8 cellular contexts compared by ENCODE assay signal in genomic region chr1:218284917-218285635, GRCh38. TPM values are rescaled to one million over a fixed set of nuclear protein-coding genes. Genes with fewer than 3 reads are reported as not detected.
DNase-seq lines count a peak whose midpoint lies in the region; ATAC-seq and TF ChIP-seq lines count a peak whose summit lies in the region.

TSS of gene RRP15 (plus strand) at chr1:218285293. CDS start at chr1:218285317, 24 bp downstream.

- H3K4me3 Mint-ChIP-seq in IgD-negative memory B cell = peak within 1 kb of the TSS; percentile 97 to 99 (median 98)

- H3K27ac ChIP-seq in PC-3 (ENCODE audit: low read length) = peak within 1 kb of the TSS; percentile 45
- peak within 1 kb of the TSS; percentile 58 to 78 for H3K27ac ChIP-seq in mucosa of rectum (ENCODE audit: low read depth in 2 of 2, low read length in 2 of 2)

- peaks cover 50% of the 10 kb centered on the region for H3K79me2 ChIP-seq in PC-3 (ENCODE audit: low read length)

- peaks cover 2% of the 10 kb centered on the region for H3K36me3 Mint-ChIP-seq in IgD-negative memory B cell

- H3K4me3 ChIP-seq in PC-3 (ENCODE audit: low read length) (peak within 1 kb of the TSS; percentile 88), epithelial cell of proximal tubule (ENCODE audit: low read depth, low read length) (peak within 1 kb of the TSS; percentile 90), mucosa of rectum (ENCODE audit: low read length in 2 of 2) (peak within 1 kb of the TSS; percentile 80 to 100)

- peaks cover 32% of the 10 kb centered on the region for H4K20me1 ChIP-seq in PC-3 (ENCODE audit: low read length)

- peak within 1 kb of the TSS; percentile 87 for H3K4me2 ChIP-seq in PC-3 (ENCODE audit: low read length)

- H3K9ac ChIP-seq in PC-3 (ENCODE audit: low read length) (peak within 1 kb of the TSS; percentile 84), mucosa of rectum (ENCODE audit: low read depth in 1 of 2, low read length in 2 of 2) (peak within 1 kb of the TSS; percentile 69 to 81)

- H3K27me3 Mint-ChIP-seq in IgD-negative memory B cell = peaks cover 4% of the 10 kb centered on the region

- 0 out of 2 replicates have a peak, but pooled peaks cover 5% of the 10 kb centered on the region for H3K9me3 ChIP-seq in PC-3 (ENCODE audit: low read length)
- H3K9me3 ChIP-seq in mucosa of rectum (ENCODE audit: control insufficient read depth in 2 of 2, low read length in 2 of 2) = no peaks in the 10 kb centered on the region

- CTCF ChIA-PET in PC-3 (lab: Charles Lee) = interaction anchor here (0.7 to 0.9 kb wide), 3 partner anchors 14 to 114 kb away, joined by 3 to 5 read pairs (median 4); no protein-coding TSS in a partner anchor

- H3K27me3 ChIP-seq in PC-3 (ENCODE audit: low read length) (no peaks in the 10 kb centered on the region), mucosa of rectum (ENCODE audit: control insufficient read depth in 2 of 2, insufficient read depth in 2 of 2, low read length in 2 of 2) (no peaks in the 10 kb centered on the region)

- intact Hi-C loops in PC-3 (cut with micrococcal nuclease) = loop anchor here (1.0 to 2.0 kb wide), 2 partner anchors 76 to 120 kb away; no protein-coding TSS in a partner anchor

- ATAC-seq in GM21576 (IDR thresholded peaks at IDR 0.05; ENCODE audit: unreplicated experiment) = peak; percentile 99
- peak; percentile 94 for ATAC-seq in PC-3

- H3K4me1 ChIP-seq in PC-3 (ENCODE audit: insufficient read depth, low read length) (peaks cover 23% of the 10 kb centered on the region), mucosa of rectum (ENCODE audit: control insufficient read depth in 2 of 2, insufficient read depth in 2 of 2, low read length in 2 of 2) (peaks cover 4 to 7% of the 10 kb centered on the region in 2 donors)

- DNase-seq in DMS153 treated with DMSO at 0.1 percent for 48 hours (lab: John Stamatoyannopoulos, UW; ENCODE audit: unreplicated experiment) = peak; percentile 88
- DNase-seq in PC-3 = peak; percentile 99
- DNase-seq in activated T-cell treated with anti-CD3 and anti-CD28 coated beads for 4 hours = peak; percentile 83
- peak; percentile 56 for DNase-seq in epithelial cell of proximal tubule (ENCODE audit: low read depth)
- peak; percentile 72 to 78 for DNase-seq in stimulated activated CD8-positive, alpha-beta memory T cell treated with anti-CD3 and anti-CD28 coated beads, Interleukin-4, amount 100 ng/mL, for 4 hours (ENCODE audit: low read depth in 2 of 2, low spot score in 1 of 2)

- no peaks in the 10 kb centered on the region for H3K9me2 ChIP-seq in PC-3 (replicated peaks; ENCODE audit: low read length)

- H3K4me1 Mint-ChIP-seq in IgD-negative memory B cell = peaks cover 21 to 39% (median 21%) of the 10 kb centered on the region in 3 donors

- peak within 1 kb of the TSS; percentile 95 for H2AFZ ChIP-seq in PC-3 (ENCODE audit: low read length)

- peak within 1 kb of the TSS; percentile 88 to 97 (median 94) for H3K27ac Mint-ChIP-seq in IgD-negative memory B cell

- POLR2A ChIA-PET in PC-3 (lab: Charles Lee; ENCODE audit: unreplicated experiment) = interaction anchor here (0.6 to 0.7 kb wide), 6 partner anchors 26 to 1283 kb away, joined by 3 to 9 read pairs (median 4); no protein-coding TSS in a partner anchor

- H3F3A ChIP-seq in PC-3 (ENCODE audit: low read length, unreplicated experiment) = no peaks in the 10 kb centered on the region

- TF ChIP-seq CTCF in PC-3 (conservative IDR thresholded peaks at IDR 0.05; ENCODE audit: low read depth, low read length) (no peak), epithelial cell of proximal tubule (conservative IDR thresholded peaks at IDR 0.05; ENCODE audit: low read depth, low read length) (no peak)

- TSS peak; percentile 60 for BruUV-seq in PC-3 (replicated peaks; lab: Mats Ljungman, UMichigan)

- H3K9me3 Mint-ChIP-seq in IgD-negative memory B cell = peaks cover 0 to 8% (median 0%) of the 10 kb centered on the region in 3 donors

- H3K36me3 ChIP-seq in PC-3 (ENCODE audit: low read depth, low read length) (peaks cover 9% of the 10 kb centered on the region; the same call in 1 of the 2 replicates), mucosa of rectum (ENCODE audit: control insufficient read depth in 2 of 2, insufficient read depth in 2 of 2, low read length in 2 of 2) (no peaks in the 10 kb centered on the region)

RNA-seq across cellular contexts. Expression of gene RRP15, which starts in this region (rescaled TPM):
- 21.8 TPM for polyA plus RNA-seq in IgD-negative memory B cell
- total RNA-seq in PC-3 (2014; rRNA removed) (25.6 and 39.3 TPM in 2 replicates), epithelial cell of proximal tubule (8.1 and 9.0 TPM in 2 replicates)

Comparison
In these comparisons a context has a peak if more than half of its experiments do, and no peak if none do; other contexts are left out.
1. Peak in every context shown above with its lines: DNase-seq, ATAC-seq, H3K4me3 ChIP-seq and H3K27ac ChIP-seq.